In the genomic region with DNA sequence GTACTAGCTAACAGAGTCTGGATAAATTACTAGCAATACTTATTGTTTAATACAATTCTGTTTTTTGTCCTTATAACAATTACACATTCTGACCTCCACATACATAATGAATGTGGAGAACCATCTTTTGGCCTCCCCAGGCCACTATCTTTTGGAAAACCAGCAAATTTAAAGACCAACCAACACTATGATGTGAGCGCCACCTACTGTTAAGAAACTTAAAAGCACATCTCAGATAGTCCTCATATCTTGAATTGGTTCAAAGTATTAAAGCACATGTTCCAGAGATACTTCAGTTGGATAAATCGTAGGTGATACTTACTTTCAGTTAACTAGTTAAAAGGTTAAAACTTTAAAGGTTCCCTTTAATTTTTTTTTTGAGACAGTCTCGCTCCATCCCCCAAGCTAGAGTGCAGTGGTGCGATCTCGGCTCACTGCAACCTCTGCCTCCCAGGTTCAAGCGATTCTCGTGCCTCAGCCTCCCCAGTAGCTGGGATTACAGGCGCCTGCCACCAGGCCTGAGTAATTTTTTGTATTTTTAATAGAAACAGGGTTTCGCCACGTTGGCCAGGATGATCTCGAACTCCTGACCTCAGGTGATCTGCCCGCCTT, we compare ENCODE assay signal across 9 cellular contexts.
DNase-seq lines count a peak whose midpoint lies in the region; ATAC-seq lines count a peak whose summit lies in the region.
"Had no signal": no experiment of that assay in that cellular context is flagged by ENCODE, and none has a peak within 500 bp of the region (broad histone marks: within the 10 kb centered on the region; RNA-seq: fewer than 3 reads in every experiment).

No MANE protein-coding gene starts in this region.

- H3K4me3 Mint-ChIP-seq in effector memory CD8-positive, alpha-beta T cell: no peak overlapping the region
- H3K4me3 Mint-ChIP-seq: dendritic cell treated with granulocyte-macrophage colony-stimulating factor and Interleukin-4, amounts not matched to agents 40 ng/mL and 50 ng/mL, for 4 days had no signal

- H3K27me3 Mint-ChIP-seq in effector memory CD8-positive, alpha-beta T cell: peaks cover 10 to 15% of the 10 kb centered on the region in 2 donors
- H3K27me3 Mint-ChIP-seq: dendritic cell treated with granulocyte-macrophage colony-stimulating factor and Interleukin-4, amounts not matched to agents 40 ng/mL and 50 ng/mL, for 4 days had no signal

- H3K27ac Mint-ChIP-seq in effector memory CD8-positive, alpha-beta T cell: no peak overlapping the region
- H3K27ac Mint-ChIP-seq: dendritic cell treated with granulocyte-macrophage colony-stimulating factor and Interleukin-4, amounts not matched to agents 40 ng/mL and 50 ng/mL, for 4 days had no signal

- no peaks in the 10 kb centered on the region for H3K9me3 Mint-ChIP-seq in effector memory CD8-positive, alpha-beta T cell
- H3K9me3 Mint-ChIP-seq: dendritic cell treated with granulocyte-macrophage colony-stimulating factor and Interleukin-4, amounts not matched to agents 40 ng/mL and 50 ng/mL, for 4 days had no signal

- H3K36me3 Mint-ChIP-seq in effector memory CD8-positive, alpha-beta T cell (ENCODE audit: insufficient read depth): no peaks in the 10 kb centered on the region

- peak; percentile 6 for DNase-seq in stimulated activated CD4-positive, alpha-beta T cell treated with anti-CD3 and anti-CD28 coated beads, Interleukin-15, amount 100 ng/mL, for 24 hours
- DNase-seq in stimulated activated CD4-positive, alpha-beta T cell treated with anti-CD3 and anti-CD28 coated beads, Interleukin-1b, Interleukin-23, amount 100 ng/mL, for 48 hours: no peak
- peak; percentile 73 for DNase-seq in KBM-7
- peak; percentile 75 for DNase-seq in OCI-M1 (lab: John Stamatoyannopoulos, UW)
- DNase-seq in effector memory CD8-positive, alpha-beta T cell: peak; percentile 3 to 14 (median 13)
- DNase-seq in midbrain (lab: John Stamatoyannopoulos, UW): peak; percentile 82
- DNase-seq in activated gamma-delta T cell treated with Interleukin-2 at 50 U/mL for 16 hours: no peak
- DNase-seq in activated gamma-delta T cell (lab: John Stamatoyannopoulos, UW): no peak

- peak; percentile 43 for ATAC-seq in effector memory CD8-positive, alpha-beta T cell (replicated peaks)

- no peaks in the 10 kb centered on the region for H3K4me1 Mint-ChIP-seq in effector memory CD8-positive, alpha-beta T cell (ENCODE audit: low read depth in 2 of 2)

- in situ Hi-C loops in KBM-7 (cut with MboI; ENCODE audit: low pct_unique_long_range_greater_than_20kb, low sequenced_read_pairs): no loop called here

Comparison
In these comparisons a context has a peak if more than half of its experiments do, and no peak if none do; other contexts are left out.
1. DNase-seq: peak in stimulated activated CD4-positive, alpha-beta T cell treated with anti-CD3 and anti-CD28 coated beads, Interleukin-15, amount 100 ng/mL, for 24 hours (single experiment), KBM-7 (single experiment), OCI-M1 (single experiment), effector memory CD8-positive, alpha-beta T cell (3 of 3) and midbrain (single experiment); none in stimulated activated CD4-positive, alpha-beta T cell treated with anti-CD3 and anti-CD28 coated beads, Interleukin-1b, Interleukin-23, amount 100 ng/mL, for 48 hours (single experiment), activated gamma-delta T cell treated with Interleukin-2 at 50 U/mL for 16 hours (single experiment) and activated gamma-delta T cell (single experiment).